8 cellular contexts compared by ENCODE assay signal in genomic region chr12:119036878-119037493, GRCh38. TPM values are rescaled to one million over a fixed set of nuclear protein-coding genes. Genes with fewer than 3 reads are reported as not detected.
DNase-seq lines count a peak whose midpoint lies in the region; FAIRE-seq and TF ChIP-seq lines count a peak whose summit lies in the region.

No MANE protein-coding gene starts in this region.

- H4K91ac ChIP-seq in H1 (replicated peaks; ENCODE audit: insufficient read length, low read length), result no peak overlapping the region

- no peak overlapping the region for H3K27ac ChIP-seq in DOHH2 (ENCODE audit: low read depth, low read length)
- no peak overlapping the region for H3K27ac ChIP-seq in H1 (ENCODE audit: low read depth, low read length)

- TF ChIP-seq EP300 in H1 (IDR thresholded peaks at IDR 0.05; ENCODE audit: borderline replicate concordance in 1 of 2, low read depth in 2 of 2, low read length in 2 of 2), result no peak

- no peak overlapping the region for H4K8ac ChIP-seq in H1 (ENCODE audit: extremely low read depth, insufficient read depth, low read length)

- H4K20me1 ChIP-seq in DOHH2 (ENCODE audit: control insufficient read depth, insufficient read depth, low read depth, low read length) (no peaks in the 10 kb centered on the region), H1 (replicated peaks in 1 of 2; ENCODE audit: control insufficient read depth in 1 of 2, insufficient read depth in 2 of 2, low read length in 2 of 2) (no peaks in the 10 kb centered on the region)

- H3K9me2 ChIP-seq in DOHH2 (replicated peaks; ENCODE audit: control insufficient read depth, low read length), result no peaks in the 10 kb centered on the region

- no peak overlapping the region for H3K14ac ChIP-seq in H1 (ENCODE audit: insufficient read length)

- no peak overlapping the region for H3K4ac ChIP-seq in H1 (replicated peaks; ENCODE audit: insufficient read length, low read depth, low read length)

- no peak overlapping the region for H3K56ac ChIP-seq in H1 (replicated peaks; ENCODE audit: insufficient read length, low read depth, low read length)

- no peak overlapping the region for H2BK120ac ChIP-seq in H1 (replicated peaks; ENCODE audit: low read depth, low read length)

- TF ChIP-seq POLR2A in H1 (IDR thresholded peaks at IDR 0.05; ENCODE audit: control extremely low read depth in 1 of 2, low read depth in 2 of 2, low read length in 2 of 2), result no peak

- H3K36me3 ChIP-seq in DOHH2 (ENCODE audit: control insufficient read depth, low read length) (no peaks in the 10 kb centered on the region), H1 (ENCODE audit: control insufficient read depth in 2 of 4, insufficient read depth in 4 of 4, low read length in 3 of 4) (no peaks in the 10 kb centered on the region)

- no peaks in the 10 kb centered on the region for H3K4me1 ChIP-seq in DOHH2 (ENCODE audit: control insufficient read depth, low read length)
- H3K4me1 ChIP-seq in H1 (replicated peaks in 1 of 4; ENCODE audit: control insufficient read depth in 3 of 4, insufficient read depth in 4 of 4, low read length in 3 of 4), result no peaks in the 10 kb centered on the region

- no peaks in the 10 kb centered on the region for H3F3A ChIP-seq in DOHH2 (ENCODE audit: control insufficient read depth, insufficient read depth)

- in situ Hi-C loops in ACHN (cut with HindIII; ENCODE audit: low pct_ligation_motif_present, low pct_unique_long_range_greater_than_20kb, low sequenced_read_pairs), result no loop called here

- H2BK12ac ChIP-seq in H1 (ENCODE audit: low read depth, low read length), result no peak overlapping the region

- H3K4me2 ChIP-seq in DOHH2 (ENCODE audit: low read length) (no peak overlapping the region), H1 (ENCODE audit: insufficient read depth in 1 of 2, low read depth in 2 of 2, low read length in 2 of 2) (no peak overlapping the region)

- H2BK15ac ChIP-seq in H1 (ENCODE audit: low read length), result no peak overlapping the region

- no peaks in the 10 kb centered on the region; the same call in 1 of the 2 replicates for H3K23me2 ChIP-seq in H1 (ENCODE audit: low read depth, low read length)

- no peak overlapping the region for H2AFZ ChIP-seq in H1 (ENCODE audit: low read length)

- POLR2A ChIA-PET in H1 (lab: Charles Lee; ENCODE audit: partially characterized antibody), result no interaction called here

- TF ChIP-seq CTCF in DOHH2 (IDR thresholded peaks at IDR 0.05; ENCODE audit: low read depth, low read length, poor library complexity, severe bottlenecking) (peak; percentile 84), H1 (IDR thresholded peaks at IDR 0.05; ENCODE audit: control extremely low read depth in 1 of 3, insufficient read depth in 1 of 3, low read depth in 1 of 3, low read length in 3 of 3) (peak; percentile 53 to 69 (median 65))

- no peaks in the 10 kb centered on the region for H3K79me2 ChIP-seq in DOHH2 (ENCODE audit: control insufficient read depth, low read length)
- no peaks in the 10 kb centered on the region for H3K79me2 ChIP-seq in H1 (ENCODE audit: control insufficient read depth in 1 of 2, insufficient read depth in 2 of 2, low read length in 2 of 2)

- H2BK5ac ChIP-seq in H1 (ENCODE audit: low read depth, low read length), result no peak overlapping the region

- H3K4me3 ChIP-seq in DOHH2 (ENCODE audit: low read length) (no peak overlapping the region), H1 (ENCODE audit: extremely low read depth in 1 of 4, insufficient read depth in 2 of 4, low read depth in 3 of 4, low read length in 4 of 4) (no peak overlapping the region)

- H4K5ac ChIP-seq in H1 (ENCODE audit: insufficient read length, low read depth, low read length), result no peak overlapping the region

- CTCF ChIA-PET in H1 (lab: Charles Lee; ENCODE audit: partially characterized antibody), result interaction anchor here (0.6 to 2.7 kb wide), 58 partner anchors 9 to 947 kb away, joined by 3 to 33 read pairs (median 4); partner anchors contain the start of gene SRRM4

- no peak overlapping the region for H3K18ac ChIP-seq in H1 (ENCODE audit: extremely low read depth, low read length)

- no peak overlapping the region for H3K9ac ChIP-seq in H1 (replicated peaks in 1 of 4; ENCODE audit: extremely low read depth in 1 of 4, low read depth in 3 of 4, low read length in 3 of 4)

- H3K9me3 ChIP-seq in DOHH2 (ENCODE audit: control insufficient read depth, insufficient read depth, low read length), result no peaks in the 10 kb centered on the region
- H3K9me3 ChIP-seq in H1 (ENCODE audit: insufficient read depth in 2 of 2, low read depth in 1 of 2, low read length in 1 of 2), result no peaks in the 10 kb centered on the region

- peak; percentile 41 to 60 for TF ChIP-seq RAD21 in H1 (IDR thresholded peaks at IDR 0.05 in 1 of 2, conservative IDR thresholded peaks at IDR 0.05 in 1 of 2; ENCODE audit: low read depth in 2 of 2, low read length in 2 of 2)

- DNase-seq in ACHN (peak; percentile 46), NCI-H1930 (lab: John Stamatoyannopoulos, UW) (peak; percentile 2 to 28), H1 (ENCODE audit: low read depth in 1 of 2, low spot score in 2 of 2) (peak in 1 of 2 experiments; percentile 74), putamen (ENCODE audit: low spot score) (peak; percentile 28), GDM1 (lab: John Stamatoyannopoulos, UW) (no peak)
- DNase-seq in activated CD8-positive, alpha-beta memory T cell treated with anti-CD3 and anti-CD28 coated beads, Interleukin-2, amount 50 U/mL, for 4 hours, result no peak
- no peak for DNase-seq in activated T-cell treated with anti-CD3 and anti-CD28 coated beads, Interleukin-2, amount 50 U/mL, for 1 hour

- peak; percentile 85 for FAIRE-seq in H1 (lab: Jason Lieb, UNC)

- H2BK20ac ChIP-seq in H1 (ENCODE audit: low read length), result no peak overlapping the region

- H3K27me3 ChIP-seq in DOHH2 (ENCODE audit: control insufficient read depth, low read length) (no peaks in the 10 kb centered on the region), H1 (replicated peaks in 1 of 4; ENCODE audit: control insufficient read depth in 3 of 4, extremely low read depth in 1 of 4, insufficient read depth in 3 of 4, low read length in 3 of 4) (no peaks in the 10 kb centered on the region)

- no peak overlapping the region for H2AK5ac ChIP-seq in H1 (ENCODE audit: low read depth, low read length)

- no peak overlapping the region for H3K23ac ChIP-seq in H1 (ENCODE audit: insufficient read length)

- H3K79me1 ChIP-seq in H1 (ENCODE audit: low read depth, low read length), result no peaks in the 10 kb centered on the region

- WGBS in H1 (ENCODE audit: extremely low coverage in 1 of 2, insufficient coverage in 1 of 2, insufficient read length in 1 of 2, insufficient replicate concordance in 2 of 2, low coverage in 1 of 2, low lambda C conversion rate in 2 of 2, missing lambda C conversion rate in 1 of 2), 2 experiments, result 67% methylated on average over 13 of the region's 13 CpGs; no CpG with 5 or more reads in 1 of the 2 experiments

TF ChIP-seq in H1, 55 proteins besides CTCF, POLR2A, EP300 and RAD21:
- no peak for TF ChIP-seq NRF1 (IDR thresholded peaks at IDR 0.05; ENCODE audit: low read depth, low read length)
- no peak for TF ChIP-seq BCL11A (IDR thresholded peaks at IDR 0.05; ENCODE audit: low read depth in 2 of 2, low read length in 2 of 2)
- TF ChIP-seq, protein P1, sequence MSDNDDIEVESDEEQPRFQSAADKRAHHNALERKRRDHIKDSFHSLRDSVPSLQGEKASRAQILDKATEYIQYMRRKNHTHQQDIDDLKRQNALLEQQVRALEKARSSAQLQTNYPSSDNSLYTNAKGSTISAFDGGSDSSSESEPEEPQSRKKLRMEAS (IDR thresholded peaks at IDR 0.05), result no peak
- TF ChIP-seq YY1 (IDR thresholded peaks at IDR 0.05; ENCODE audit: low read depth, low read length), result peak; percentile 67
- no peak for TF ChIP-seq FOSL1 (IDR thresholded peaks at IDR 0.05; ENCODE audit: insufficient read depth, low read depth, low read length)
- TF ChIP-seq CREB1 (IDR thresholded peaks at IDR 0.05), result no peak
- TF ChIP-seq SP4 (IDR thresholded peaks at IDR 0.05; ENCODE audit: low read length), result no peak
- TF ChIP-seq RBBP5 (IDR thresholded peaks at IDR 0.05; ENCODE audit: borderline replicate concordance, low read depth, low read length), result no peak
- TF ChIP-seq TAF1 (IDR thresholded peaks at IDR 0.05; ENCODE audit: low read depth, low read length), result no peak

RNA-seq across cellular contexts. Expression of gene SRRM4, which starts 55.6 kb away (rescaled TPM):
- total RNA-seq in H1 (2021; fragmentation: NEBNext Ultra II Directional; extraction: Animal tissue kit (Norgen Biotek cat#: 25700)), result 1.1 TPM in 2 replicates
- 0.35 and 0.53 TPM in 2 replicates for polyA plus RNA-seq in H1 (2011; rRNA removed)
- 0.32 TPM for polyA plus RNA-seq in H1 (2011; cell fraction: cytosol; rRNA removed)
- 0.87 TPM for polyA plus RNA-seq in H1 (2011; cell fraction: nucleus; rRNA removed)
- 0.83 to 1.2 TPM (median 1.1 TPM) in 4 replicates for polyA plus RNA-seq in H1 (2012, experiment 1 of 2)
- polyA plus RNA-seq in H1 (2012, experiment 2 of 2), result 0.46 TPM
- 1.6 TPM for polyA plus RNA-seq in H1 (2013, experiment 1 of 2)
- polyA plus RNA-seq in H1 (2013, experiment 2 of 2), result 1.8 TPM
- polyA minus RNA-seq in H1 (2011; rRNA and poly(A)+ RNA removed), result 0.57 and 0.85 TPM in 2 replicates
- polyA minus RNA-seq in H1 (2011; cell fraction: cytosol; rRNA and poly(A)+ RNA removed), result 0.51 TPM
- polyA minus RNA-seq in H1 (2011; cell fraction: nucleus; rRNA and poly(A)+ RNA removed), result 1.1 TPM

Comparison
In these comparisons a context has a peak if more than half of its experiments do, and no peak if none do; other contexts are left out.
1. DNase-seq: peak in ACHN (single experiment), NCI-H1930 (2 of 2) and putamen (single experiment); none in GDM1 (single experiment), activated CD8-positive, alpha-beta memory T cell treated with anti-CD3 and anti-CD28 coated beads, Interleukin-2, amount 50 U/mL, for 4 hours (single experiment) and activated T-cell treated with anti-CD3 and anti-CD28 coated beads, Interleukin-2, amount 50 U/mL, for 1 hour (single experiment).